15 cellular contexts compared by ENCODE assay signal in the genomic region with DNA sequence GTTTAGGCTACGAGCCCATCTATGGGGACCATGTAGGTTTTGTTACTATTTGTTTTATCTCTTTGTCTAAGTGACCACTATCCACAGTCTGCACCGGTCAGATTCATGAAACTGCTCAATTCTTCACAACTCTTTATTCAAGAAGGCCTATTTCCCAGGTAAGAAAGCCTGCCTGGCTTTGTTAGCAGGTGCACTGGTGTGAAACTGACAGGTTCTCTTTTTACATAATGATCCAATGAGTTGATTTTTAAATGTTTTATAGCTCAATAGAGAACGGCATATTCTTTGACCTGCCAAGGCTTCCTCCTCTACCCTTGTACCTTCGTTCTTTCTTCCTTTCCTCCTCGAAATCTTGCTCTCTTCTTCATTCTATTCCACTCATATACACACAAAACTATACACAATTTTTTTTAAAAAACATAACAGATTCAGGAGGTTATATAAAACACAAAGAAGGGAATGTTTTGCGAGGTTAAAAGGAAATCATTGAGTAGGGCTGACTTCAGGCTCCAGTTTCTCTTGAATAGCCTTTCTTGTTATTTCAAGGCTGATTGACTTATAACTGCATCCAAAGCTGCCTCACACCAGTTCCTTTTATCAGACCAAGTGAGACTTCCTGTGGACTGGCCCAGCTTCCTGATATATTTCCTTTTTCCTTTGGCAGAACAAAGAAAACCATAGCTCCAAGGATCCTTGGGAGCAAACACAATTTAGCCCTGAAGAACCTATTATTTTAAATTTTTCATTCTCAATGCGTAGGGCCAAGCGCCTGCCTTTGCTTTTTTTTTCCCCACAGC. TPM values are rescaled to one million over a fixed set of nuclear protein-coding genes. Genes with fewer than 3 reads are reported as not detected.
DNase-seq lines count a peak whose midpoint lies in the region; ATAC-seq, FAIRE-seq and TF ChIP-seq lines count a peak whose summit lies in the region.
"Had no signal": no experiment of that assay in that cellular context is flagged by ENCODE, and none has a peak within 500 bp of the region (broad histone marks: within the 10 kb centered on the region; RNA-seq: fewer than 3 reads in every experiment).

No MANE protein-coding gene starts in this region.

- peak overlapping the region; percentile 51 for H3K9ac ChIP-seq in Loucy (ENCODE audit: low read depth, low read length, poor library complexity, severe bottlenecking)

- H3K4me1 Mint-ChIP-seq in CD8-positive, alpha-beta memory T cell, result peaks cover 95 to 100% (median 99%) of the 10 kb centered on the region in 3 donors
- H3K4me1 Mint-ChIP-seq in natural killer cell treated with Interleukin-12 subunit alpha and Interleukin-12 subunit beta and Interleukin-15 and Interleukin-18, amount 100 ng/mL, for 72 hours (ENCODE audit: low read depth in 2 of 2), result peaks cover 82 to 91% of the 10 kb centered on the region in 2 donors
- peaks cover 9% of the 10 kb centered on the region for H3K4me1 Mint-ChIP-seq in Caco-2 (ENCODE audit: low read depth, unreplicated experiment)

- peak overlapping the region; percentile 67 for H3K4me2 ChIP-seq in Loucy (ENCODE audit: low read depth, low read length, poor library complexity, severe bottlenecking)

- peaks cover 100% of the 10 kb centered on the region for H3K79me2 ChIP-seq in Loucy (ENCODE audit: insufficient read depth, low read length)

- no peaks in the 10 kb centered on the region for H3K27me3 ChIP-seq in CD8-positive, alpha-beta memory T cell (ENCODE audit: insufficient read depth, low read length, poor library complexity, severe bottlenecking)
- H3K27me3 ChIP-seq in Loucy (ENCODE audit: insufficient read depth, low read length, poor library complexity, severe bottlenecking) (no peaks in the 10 kb centered on the region), Caco-2 (replicated peaks; ENCODE audit: control insufficient read depth, insufficient read depth, low read length) (no peaks in the 10 kb centered on the region)

- intact Hi-C loops in Caco-2 (cut with micrococcal nuclease; ENCODE audit: unreplicated experiment), result no loop called here

- FAIRE-seq in GM19239 (lab: Jason Lieb, UNC), result no peak
- FAIRE-seq: small intestine had no signal

- H3K9me3 ChIP-seq in CD8-positive, alpha-beta memory T cell (ENCODE audit: low read length), result no peaks in the 10 kb centered on the region
- H3K9me3 ChIP-seq in Loucy (ENCODE audit: insufficient read depth, low read depth, low read length) (no peaks in the 10 kb centered on the region), Caco-2 (peaks cover 3% of the 10 kb centered on the region; the same call in 1 of the 2 replicates)

- no TSS peak for BruUV-seq in Caco-2 (replicated peaks; lab: Mats Ljungman, UMichigan)

- ATAC-seq in natural killer cell treated with Interleukin-12 subunit alpha and Interleukin-12 subunit beta and Interleukin-15 and Interleukin-18, amount 100 ng/mL, for 72 hours, result no peak

- DNase-seq in CD8-positive, alpha-beta memory T cell, result no peak
- peak; percentile 96 for DNase-seq in dermis blood vessel endothelial cell
- DNase-seq in natural killer cell treated with Interleukin-12 subunit alpha and Interleukin-12 subunit beta and Interleukin-15 and Interleukin-18, amount 100 ng/mL, for 72 hours (ENCODE audit: low spot score), result no peak
- DNase-seq in GM19239 (ENCODE audit: insufficient read length, low spot score), result no peak
- no peak for DNase-seq in NCI-H128 (lab: John Stamatoyannopoulos, UW; ENCODE audit: unreplicated experiment)
- no peak for DNase-seq in Caco-2
- DNase-seq in NCI-H187 treated with DMSO at 0.1 percent for 48 hours (lab: John Stamatoyannopoulos, UW), result no peak
- DNase-seq: activated CD8-positive, alpha-beta memory T cell treated with anti-CD3 and anti-CD28 coated beads, Interleukin-2, amount 50 U/mL, for 48 hours; anterior cingulate cortex; IMR-90; NCI-H526 treated with DMSO at 0.1 percent for 48 hours; nephron progenitor cell; small intestine; T-helper 9 cell had no signal

- CTCF ChIA-PET in CD8-positive, alpha-beta memory T cell (lab: Charles Lee), result interaction anchor here (0.7 to 1.9 kb wide), 7 partner anchors 12 to 548 kb away, joined by 3 to 7 read pairs (median 3); no protein-coding TSS in a partner anchor
- CTCF ChIA-PET in Caco-2 (lab: Charles Lee), result no interaction called here

- peak overlapping the region in 6 of 7 donors; percentile 3 to 71 (median 53) for H3K4me3 Mint-ChIP-seq in CD8-positive, alpha-beta memory T cell
- peak overlapping the region; percentile 84 for H3K4me3 Mint-ChIP-seq in natural killer cell treated with Interleukin-12 subunit alpha and Interleukin-12 subunit beta and Interleukin-15 and Interleukin-18, amount 100 ng/mL, for 72 hours
- no peak overlapping the region for H3K4me3 Mint-ChIP-seq in Caco-2 (ENCODE audit: unreplicated experiment)
- H3K4me3 Mint-ChIP-seq: nephron progenitor cell had no signal

- H3K4me3 ChIP-seq in CD8-positive, alpha-beta memory T cell (ENCODE audit: low read length), result no peak overlapping the region
- H3K4me3 ChIP-seq in Loucy (ENCODE audit: low read length, poor library complexity, severe bottlenecking) (peak overlapping the region; percentile 36), Caco-2 (ENCODE audit: low read depth, low read length) (no peak overlapping the region)

- H3K36me3 Mint-ChIP-seq in CD8-positive, alpha-beta memory T cell, result peaks cover 3 to 70% (median 31%) of the 10 kb centered on the region in 3 donors
- H3K36me3 Mint-ChIP-seq in natural killer cell treated with Interleukin-12 subunit alpha and Interleukin-12 subunit beta and Interleukin-15 and Interleukin-18, amount 100 ng/mL, for 72 hours, result peaks cover 43% of the 10 kb centered on the region
- H3K36me3 Mint-ChIP-seq in Caco-2 (ENCODE audit: insufficient read depth, unreplicated experiment), result no peaks in the 10 kb centered on the region

- no peak overlapping the region for H2AFZ ChIP-seq in Loucy (ENCODE audit: low read length)

- no peak for TF ChIP-seq CTCF in Loucy (conservative IDR thresholded peaks at IDR 0.05; ENCODE audit: low read length)
- no peak for TF ChIP-seq CTCF in Caco-2 (IDR thresholded peaks at IDR 0.05; ENCODE audit: insufficient read depth in 1 of 2, low read depth in 1 of 2, low read length in 1 of 2, severe bottlenecking in 1 of 2, unreplicated experiment in 1 of 2)

- no peak overlapping the region for H3K27ac ChIP-seq in CD8-positive, alpha-beta memory T cell (ENCODE audit: low read depth, low read length)

- peak overlapping the region; percentile 4 to 95 (median 77) for H3K27ac Mint-ChIP-seq in CD8-positive, alpha-beta memory T cell
- H3K27ac Mint-ChIP-seq in natural killer cell treated with Interleukin-12 subunit alpha and Interleukin-12 subunit beta and Interleukin-15 and Interleukin-18, amount 100 ng/mL, for 72 hours, result peak overlapping the region; percentile 92 to 95
- H3K27ac Mint-ChIP-seq in Caco-2 (ENCODE audit: unreplicated experiment), result no peak overlapping the region
- H3K27ac Mint-ChIP-seq: nephron progenitor cell had no signal

- no peaks in the 10 kb centered on the region; the same call in 1 of the 2 replicates for H3F3A ChIP-seq in Loucy (ENCODE audit: low read depth)

- H3K36me3 ChIP-seq in CD8-positive, alpha-beta memory T cell (ENCODE audit: insufficient read depth, low read length), result no peaks in the 10 kb centered on the region
- peaks cover 17% of the 10 kb centered on the region; the same call in 1 of the 2 replicates for H3K36me3 ChIP-seq in Loucy (ENCODE audit: insufficient read depth, low read length)
- H3K36me3 ChIP-seq in Caco-2 (ENCODE audit: control insufficient read depth, insufficient read depth, low read length), result no peaks in the 10 kb centered on the region

- peaks cover 28% of the 10 kb centered on the region for H4K20me1 ChIP-seq in Loucy (ENCODE audit: insufficient read depth, low read length, poor library complexity, severe bottlenecking)

- H3K4me1 ChIP-seq in CD8-positive, alpha-beta memory T cell (ENCODE audit: insufficient read depth, low read length), result peaks cover 98% of the 10 kb centered on the region
- peaks cover 97% of the 10 kb centered on the region for H3K4me1 ChIP-seq in Loucy (ENCODE audit: insufficient read depth, low read length, poor library complexity, severe bottlenecking)
- peaks cover 9% of the 10 kb centered on the region for H3K4me1 ChIP-seq in Caco-2

- no peaks in the 10 kb centered on the region for H3K9me3 Mint-ChIP-seq in CD8-positive, alpha-beta memory T cell
- peaks cover 2% of the 10 kb centered on the region for H3K9me3 Mint-ChIP-seq in natural killer cell treated with Interleukin-12 subunit alpha and Interleukin-12 subunit beta and Interleukin-15 and Interleukin-18, amount 100 ng/mL, for 72 hours
- no peaks in the 10 kb centered on the region for H3K9me3 Mint-ChIP-seq in Caco-2 (ENCODE audit: unreplicated experiment)
- H3K9me3 Mint-ChIP-seq: nephron progenitor cell had no signal

- POLR2A ChIA-PET in CD8-positive, alpha-beta memory T cell (lab: Charles Lee), result interaction anchor here (0.9 to 1.4 kb wide), 4 partner anchors 8 to 22 kb away, joined by 3 to 4 read pairs (median 4); a partner anchor contains a TSS
- POLR2A ChIA-PET in Caco-2 (lab: Charles Lee), result no interaction called here

- no peaks in the 10 kb centered on the region for H3K9me2 ChIP-seq in Loucy (replicated peaks; ENCODE audit: low read depth, low read length)

- H3K27me3 Mint-ChIP-seq in CD8-positive, alpha-beta memory T cell, result no peaks in the 10 kb centered on the region
- H3K27me3 Mint-ChIP-seq in natural killer cell treated with Interleukin-12 subunit alpha and Interleukin-12 subunit beta and Interleukin-15 and Interleukin-18, amount 100 ng/mL, for 72 hours, result no peaks in the 10 kb centered on the region
- H3K27me3 Mint-ChIP-seq in Caco-2 (ENCODE audit: insufficient read depth, unreplicated experiment), result peaks cover 6% of the 10 kb centered on the region

RNA-seq across cellular contexts. Expression of a gene that starts 11.4 kb away (rescaled TPM):
- 10 to 100 TPM; 41.7 to 45.2 TPM for total RNA-seq in CD8-positive, alpha-beta memory T cell
- polyA plus RNA-seq in CD8-positive, alpha-beta memory T cell, result 89.2 TPM
- 210 and 251 TPM in 2 replicates for total RNA-seq in dermis blood vessel endothelial cell
- 10 to 100 TPM; 63.3 to 74.0 TPM for total RNA-seq in natural killer cell treated with Interleukin-12 subunit alpha and Interleukin-12 subunit beta and Interleukin-15 and Interleukin-18, amount 100 ng/mL, for 72 hours
- total RNA-seq in Caco-2 (2022), result not detected in 2 replicates

Comparison
In these comparisons a context has a peak if more than half of its experiments do, and no peak if none do; other contexts are left out.
1. RNA of a gene that starts 11.4 kb away (total RNA-seq): 210 to 251 TPM in dermis blood vessel endothelial cell, 63.3 to 74.0 TPM in natural killer cell treated with Interleukin-12 subunit alpha and Interleukin-12 subunit beta and Interleukin-15 and Interleukin-18, amount 100 ng/mL, for 72 hours and 41.7 to 45.2 TPM in CD8-positive, alpha-beta memory T cell; not detected in Caco-2; every median in the first group is over 10 times any median in the second.